ENCODE assay signal across 1 cellular context in the genomic region with DNA sequence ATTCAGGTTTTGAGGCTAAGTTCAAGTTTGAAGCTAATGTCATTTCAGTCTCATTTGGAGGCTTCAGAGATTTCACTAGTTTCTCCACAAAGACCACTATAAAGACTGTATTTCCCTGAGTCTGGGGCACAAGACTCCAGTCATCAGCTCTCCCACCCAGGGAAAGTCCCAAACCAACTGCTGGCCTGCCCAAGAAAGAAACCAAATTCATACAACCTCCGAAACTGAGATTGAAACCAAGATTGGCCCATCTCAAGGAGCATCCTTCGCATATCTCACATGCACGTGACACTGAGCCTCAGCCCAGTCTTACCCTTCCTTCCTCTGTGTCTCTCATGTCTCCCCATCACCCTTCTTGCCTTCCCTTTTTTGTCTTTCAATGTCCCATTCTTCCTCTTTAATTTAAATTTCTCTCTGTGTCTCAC.
TF ChIP-seq lines count a peak whose summit lies in the region.

No MANE protein-coding gene starts in this region.

TF ChIP-seq in GM12878, 131 proteins besides CTCF, POLR2A, EP300 and RAD21 (continues in another document):
- no peak for TF ChIP-seq RBBP5 (conservative IDR thresholded peaks at IDR 0.05)
- peak; percentile 81 for TF ChIP-seq NR2F1 (conservative IDR thresholded peaks at IDR 0.05)
- TF ChIP-seq, protein P1, sequence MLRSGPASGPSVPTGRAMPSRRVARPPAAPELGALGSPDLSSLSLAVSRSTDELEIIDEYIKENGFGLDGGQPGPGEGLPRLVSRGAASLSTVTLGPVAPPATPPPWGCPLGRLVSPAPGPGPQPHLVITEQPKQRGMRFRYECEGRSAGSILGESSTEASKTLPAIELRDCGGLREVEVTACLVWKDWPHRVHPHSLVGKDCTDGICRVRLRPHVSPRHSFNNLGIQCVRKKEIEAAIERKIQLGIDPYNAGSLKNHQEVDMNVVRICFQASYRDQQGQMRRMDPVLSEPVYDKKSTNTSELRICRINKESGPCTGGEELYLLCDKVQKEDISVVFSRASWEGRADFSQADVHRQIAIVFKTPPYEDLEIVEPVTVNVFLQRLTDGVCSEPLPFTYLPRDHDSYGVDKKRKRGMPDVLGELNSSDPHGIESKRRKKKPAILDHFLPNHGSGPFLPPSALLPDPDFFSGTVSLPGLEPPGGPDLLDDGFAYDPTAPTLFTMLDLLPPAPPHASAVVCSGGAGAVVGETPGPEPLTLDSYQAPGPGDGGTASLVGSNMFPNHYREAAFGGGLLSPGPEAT (IDR thresholded peaks at IDR 0.05; ENCODE audit: low read depth), result peak; percentile 92
- TF ChIP-seq, protein P2, sequence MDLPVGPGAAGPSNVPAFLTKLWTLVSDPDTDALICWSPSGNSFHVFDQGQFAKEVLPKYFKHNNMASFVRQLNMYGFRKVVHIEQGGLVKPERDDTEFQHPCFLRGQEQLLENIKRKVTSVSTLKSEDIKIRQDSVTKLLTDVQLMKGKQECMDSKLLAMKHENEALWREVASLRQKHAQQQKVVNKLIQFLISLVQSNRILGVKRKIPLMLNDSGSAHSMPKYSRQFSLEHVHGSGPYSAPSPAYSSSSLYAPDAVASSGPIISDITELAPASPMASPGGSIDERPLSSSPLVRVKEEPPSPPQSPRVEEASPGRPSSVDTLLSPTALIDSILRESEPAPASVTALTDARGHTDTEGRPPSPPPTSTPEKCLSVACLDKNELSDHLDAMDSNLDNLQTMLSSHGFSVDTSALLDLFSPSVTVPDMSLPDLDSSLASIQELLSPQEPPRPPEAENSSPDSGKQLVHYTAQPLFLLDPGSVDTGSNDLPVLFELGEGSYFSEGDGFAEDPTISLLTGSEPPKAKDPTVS (IDR thresholded peaks at IDR 0.05; ENCODE audit: low read depth, low read length), result no peak
- TF ChIP-seq PML (IDR thresholded peaks at IDR 0.05; ENCODE audit: low read length), result no peak
- no peak for TF ChIP-seq SIX5 (IDR thresholded peaks at IDR 0.05; ENCODE audit: low read depth, low read length, severe bottlenecking)
- TF ChIP-seq, protein P3, sequence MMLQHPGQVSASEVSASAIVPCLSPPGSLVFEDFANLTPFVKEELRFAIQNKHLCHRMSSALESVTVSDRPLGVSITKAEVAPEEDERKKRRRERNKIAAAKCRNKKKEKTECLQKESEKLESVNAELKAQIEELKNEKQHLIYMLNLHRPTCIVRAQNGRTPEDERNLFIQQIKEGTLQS (IDR thresholded peaks at IDR 0.05; ENCODE audit: borderline replicate concordance, extremely low read depth, low read depth, low read length), result no peak
- TF ChIP-seq TCF12 (IDR thresholded peaks at IDR 0.05; ENCODE audit: low read depth, low read length), result no peak
- TF ChIP-seq FOXM1 (IDR thresholded peaks at IDR 0.05; ENCODE audit: low read depth, low read length), result no peak
- TF ChIP-seq, protein P4, sequence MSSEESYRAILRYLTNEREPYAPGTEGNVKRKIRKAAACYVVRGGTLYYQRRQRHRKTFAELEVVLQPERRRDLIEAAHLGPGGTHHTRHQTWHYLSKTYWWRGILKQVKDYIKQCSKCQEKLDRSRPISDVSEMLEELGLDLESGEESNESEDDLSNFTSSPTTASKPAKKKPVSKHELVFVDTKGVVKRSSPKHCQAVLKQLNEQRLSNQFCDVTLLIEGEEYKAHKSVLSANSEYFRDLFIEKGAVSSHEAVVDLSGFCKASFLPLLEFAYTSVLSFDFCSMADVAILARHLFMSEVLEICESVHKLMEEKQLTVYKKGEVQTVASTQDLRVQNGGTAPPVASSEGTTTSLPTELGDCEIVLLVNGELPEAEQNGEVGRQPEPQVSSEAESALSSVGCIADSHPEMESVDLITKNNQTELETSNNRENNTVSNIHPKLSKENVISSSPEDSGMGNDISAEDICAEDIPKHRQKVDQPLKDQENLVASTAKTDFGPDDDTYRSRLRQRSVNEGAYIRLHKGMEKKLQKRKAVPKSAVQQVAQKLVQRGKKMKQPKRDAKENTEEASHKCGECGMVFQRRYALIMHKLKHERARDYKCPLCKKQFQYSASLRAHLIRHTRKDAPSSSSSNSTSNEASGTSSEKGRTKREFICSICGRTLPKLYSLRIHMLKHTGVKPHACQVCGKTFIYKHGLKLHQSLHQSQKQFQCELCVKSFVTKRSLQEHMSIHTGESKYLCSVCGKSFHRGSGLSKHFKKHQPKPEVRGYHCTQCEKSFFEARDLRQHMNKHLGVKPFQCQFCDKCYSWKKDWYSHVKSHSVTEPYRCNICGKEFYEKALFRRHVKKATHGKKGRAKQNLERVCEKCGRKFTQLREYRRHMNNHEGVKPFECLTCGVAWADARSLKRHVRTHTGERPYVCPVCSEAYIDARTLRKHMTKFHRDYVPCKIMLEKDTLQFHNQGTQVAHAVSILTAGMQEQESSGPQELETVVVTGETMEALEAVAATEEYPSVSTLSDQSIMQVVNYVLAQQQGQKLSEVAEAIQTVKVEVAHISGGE (CRISPR knock-in tag; IDR thresholded peaks at IDR 0.05), result no peak
- 0 out of 2 replicates have a peak, but pooled peaks have one; percentile 34 for TF ChIP-seq GATAD2B (conservative IDR thresholded peaks at IDR 0.05; ENCODE audit: low read depth)
- TF ChIP-seq MYC (IDR thresholded peaks at IDR 0.05; ENCODE audit: insufficient read depth, insufficient read length, insufficient replicate concordance, low read length, severe bottlenecking), result no peak
- TF ChIP-seq, protein P5, sequence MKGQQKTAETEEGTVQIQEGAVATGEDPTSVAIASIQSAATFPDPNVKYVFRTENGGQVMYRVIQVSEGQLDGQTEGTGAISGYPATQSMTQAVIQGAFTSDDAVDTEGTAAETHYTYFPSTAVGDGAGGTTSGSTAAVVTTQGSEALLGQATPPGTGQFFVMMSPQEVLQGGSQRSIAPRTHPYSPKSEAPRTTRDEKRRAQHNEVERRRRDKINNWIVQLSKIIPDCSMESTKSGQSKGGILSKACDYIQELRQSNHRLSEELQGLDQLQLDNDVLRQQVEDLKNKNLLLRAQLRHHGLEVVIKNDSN (IDR thresholded peaks at IDR 0.05; ENCODE audit: borderline replicate concordance, extremely low read length, insufficient read depth, low read depth, low read length), result peak; percentile 70
- no peak for TF ChIP-seq SMAD1 (IDR thresholded peaks at IDR 0.05; ENCODE audit: low read depth, partially characterized antibody)
- TF ChIP-seq, protein P6, sequence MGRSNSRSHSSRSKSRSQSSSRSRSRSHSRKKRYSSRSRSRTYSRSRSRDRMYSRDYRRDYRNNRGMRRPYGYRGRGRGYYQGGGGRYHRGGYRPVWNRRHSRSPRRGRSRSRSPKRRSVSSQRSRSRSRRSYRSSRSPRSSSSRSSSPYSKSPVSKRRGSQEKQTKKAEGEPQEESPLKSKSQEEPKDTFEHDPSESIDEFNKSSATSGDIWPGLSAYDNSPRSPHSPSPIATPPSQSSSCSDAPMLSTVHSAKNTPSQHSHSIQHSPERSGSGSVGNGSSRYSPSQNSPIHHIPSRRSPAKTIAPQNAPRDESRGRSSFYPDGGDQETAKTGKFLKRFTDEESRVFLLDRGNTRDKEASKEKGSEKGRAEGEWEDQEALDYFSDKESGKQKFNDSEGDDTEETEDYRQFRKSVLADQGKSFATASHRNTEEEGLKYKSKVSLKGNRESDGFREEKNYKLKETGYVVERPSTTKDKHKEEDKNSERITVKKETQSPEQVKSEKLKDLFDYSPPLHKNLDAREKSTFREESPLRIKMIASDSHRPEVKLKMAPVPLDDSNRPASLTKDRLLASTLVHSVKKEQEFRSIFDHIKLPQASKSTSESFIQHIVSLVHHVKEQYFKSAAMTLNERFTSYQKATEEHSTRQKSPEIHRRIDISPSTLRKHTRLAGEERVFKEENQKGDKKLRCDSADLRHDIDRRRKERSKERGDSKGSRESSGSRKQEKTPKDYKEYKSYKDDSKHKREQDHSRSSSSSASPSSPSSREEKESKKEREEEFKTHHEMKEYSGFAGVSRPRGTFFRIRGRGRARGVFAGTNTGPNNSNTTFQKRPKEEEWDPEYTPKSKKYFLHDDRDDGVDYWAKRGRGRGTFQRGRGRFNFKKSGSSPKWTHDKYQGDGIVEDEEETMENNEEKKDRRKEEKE (IDR thresholded peaks at IDR 0.05), result no peak
- no peak for TF ChIP-seq EGR1 (IDR thresholded peaks at IDR 0.05; ENCODE audit: borderline replicate concordance in 1 of 2, low read depth in 2 of 2, low read length in 2 of 2)
- TF ChIP-seq SMARCA5 (IDR thresholded peaks at IDR 0.05), result no peak
- TF ChIP-seq, protein P7, sequence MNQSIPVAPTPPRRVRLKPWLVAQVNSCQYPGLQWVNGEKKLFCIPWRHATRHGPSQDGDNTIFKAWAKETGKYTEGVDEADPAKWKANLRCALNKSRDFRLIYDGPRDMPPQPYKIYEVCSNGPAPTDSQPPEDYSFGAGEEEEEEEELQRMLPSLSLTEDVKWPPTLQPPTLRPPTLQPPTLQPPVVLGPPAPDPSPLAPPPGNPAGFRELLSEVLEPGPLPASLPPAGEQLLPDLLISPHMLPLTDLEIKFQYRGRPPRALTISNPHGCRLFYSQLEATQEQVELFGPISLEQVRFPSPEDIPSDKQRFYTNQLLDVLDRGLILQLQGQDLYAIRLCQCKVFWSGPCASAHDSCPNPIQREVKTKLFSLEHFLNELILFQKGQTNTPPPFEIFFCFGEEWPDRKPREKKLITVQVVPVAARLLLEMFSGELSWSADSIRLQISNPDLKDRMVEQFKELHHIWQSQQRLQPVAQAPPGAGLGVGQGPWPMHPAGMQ (IDR thresholded peaks at IDR 0.05; ENCODE audit: borderline replicate concordance), result no peak
- no peak for TF ChIP-seq ZSCAN29 (IDR thresholded peaks at IDR 0.05)
- peak; percentile 36; the same call in 1 of the 2 replicates for TF ChIP-seq YY1 (IDR thresholded peaks at IDR 0.05; ENCODE audit: low read depth, low read length)
- TF ChIP-seq CREB1 (IDR thresholded peaks at IDR 0.05; ENCODE audit: low read depth), result no peak
- no peak for TF ChIP-seq MTA3 (IDR thresholded peaks at IDR 0.05; ENCODE audit: borderline replicate concordance, low read length)
- TF ChIP-seq, protein P8, sequence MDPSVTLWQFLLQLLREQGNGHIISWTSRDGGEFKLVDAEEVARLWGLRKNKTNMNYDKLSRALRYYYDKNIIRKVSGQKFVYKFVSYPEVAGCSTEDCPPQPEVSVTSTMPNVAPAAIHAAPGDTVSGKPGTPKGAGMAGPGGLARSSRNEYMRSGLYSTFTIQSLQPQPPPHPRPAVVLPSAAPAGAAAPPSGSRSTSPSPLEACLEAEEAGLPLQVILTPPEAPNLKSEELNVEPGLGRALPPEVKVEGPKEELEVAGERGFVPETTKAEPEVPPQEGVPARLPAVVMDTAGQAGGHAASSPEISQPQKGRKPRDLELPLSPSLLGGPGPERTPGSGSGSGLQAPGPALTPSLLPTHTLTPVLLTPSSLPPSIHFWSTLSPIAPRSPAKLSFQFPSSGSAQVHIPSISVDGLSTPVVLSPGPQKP (IDR thresholded peaks at IDR 0.05; ENCODE audit: low read depth, low read length), result no peak
- no peak for TF ChIP-seq ZNF622 (IDR thresholded peaks at IDR 0.05)
- TF ChIP-seq BCL11A (IDR thresholded peaks at IDR 0.05; ENCODE audit: low read depth, low read length), result peak; percentile 82
- TF ChIP-seq, protein P9, sequence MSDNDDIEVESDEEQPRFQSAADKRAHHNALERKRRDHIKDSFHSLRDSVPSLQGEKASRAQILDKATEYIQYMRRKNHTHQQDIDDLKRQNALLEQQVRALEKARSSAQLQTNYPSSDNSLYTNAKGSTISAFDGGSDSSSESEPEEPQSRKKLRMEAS (IDR thresholded peaks at IDR 0.05; ENCODE audit: low read depth, low read length), result no peak
- TF ChIP-seq, protein P10, sequence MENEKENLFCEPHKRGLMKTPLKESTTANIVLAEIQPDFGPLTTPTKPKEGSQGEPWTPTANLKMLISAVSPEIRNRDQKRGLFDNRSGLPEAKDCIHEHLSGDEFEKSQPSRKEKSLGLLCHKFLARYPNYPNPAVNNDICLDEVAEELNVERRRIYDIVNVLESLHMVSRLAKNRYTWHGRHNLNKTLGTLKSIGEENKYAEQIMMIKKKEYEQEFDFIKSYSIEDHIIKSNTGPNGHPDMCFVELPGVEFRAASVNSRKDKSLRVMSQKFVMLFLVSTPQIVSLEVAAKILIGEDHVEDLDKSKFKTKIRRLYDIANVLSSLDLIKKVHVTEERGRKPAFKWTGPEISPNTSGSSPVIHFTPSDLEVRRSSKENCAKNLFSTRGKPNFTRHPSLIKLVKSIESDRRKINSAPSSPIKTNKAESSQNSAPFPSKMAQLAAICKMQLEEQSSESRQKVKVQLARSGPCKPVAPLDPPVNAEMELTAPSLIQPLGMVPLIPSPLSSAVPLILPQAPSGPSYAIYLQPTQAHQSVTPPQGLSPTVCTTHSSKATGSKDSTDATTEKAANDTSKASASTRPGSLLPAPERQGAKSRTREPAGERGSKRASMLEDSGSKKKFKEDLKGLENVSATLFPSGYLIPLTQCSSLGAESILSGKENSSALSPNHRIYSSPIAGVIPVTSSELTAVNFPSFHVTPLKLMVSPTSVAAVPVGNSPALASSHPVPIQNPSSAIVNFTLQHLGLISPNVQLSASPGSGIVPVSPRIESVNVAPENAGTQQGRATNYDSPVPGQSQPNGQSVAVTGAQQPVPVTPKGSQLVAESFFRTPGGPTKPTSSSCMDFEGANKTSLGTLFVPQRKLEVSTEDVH (IDR thresholded peaks at IDR 0.05; ENCODE audit: low read depth, partially characterized antibody), result no peak
- no peak for TF ChIP-seq WRNIP1 (IDR thresholded peaks at IDR 0.05; ENCODE audit: borderline replicate concordance, low read depth, low read length)
- peak; percentile 51; the same call in 1 of the 2 replicates for TF ChIP-seq HDAC2 (IDR thresholded peaks at IDR 0.05)
- TF ChIP-seq, protein P11, sequence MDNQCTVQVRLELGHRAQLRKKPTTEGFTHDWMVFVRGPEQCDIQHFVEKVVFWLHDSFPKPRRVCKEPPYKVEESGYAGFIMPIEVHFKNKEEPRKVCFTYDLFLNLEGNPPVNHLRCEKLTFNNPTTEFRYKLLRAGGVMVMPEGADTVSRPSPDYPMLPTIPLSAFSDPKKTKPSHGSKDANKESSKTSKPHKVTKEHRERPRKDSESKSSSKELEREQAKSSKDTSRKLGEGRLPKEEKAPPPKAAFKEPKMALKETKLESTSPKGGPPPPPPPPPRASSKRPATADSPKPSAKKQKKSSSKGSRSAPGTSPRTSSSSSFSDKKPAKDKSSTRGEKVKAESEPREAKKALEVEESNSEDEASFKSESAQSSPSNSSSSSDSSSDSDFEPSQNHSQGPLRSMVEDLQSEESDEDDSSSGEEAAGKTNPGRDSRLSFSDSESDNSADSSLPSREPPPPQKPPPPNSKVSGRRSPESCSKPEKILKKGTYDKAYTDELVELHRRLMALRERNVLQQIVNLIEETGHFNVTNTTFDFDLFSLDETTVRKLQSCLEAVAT (IDR thresholded peaks at IDR 0.05), result 0 out of 2 replicates have a peak, but pooled peaks have one; percentile 61
- no peak for TF ChIP-seq LARP7 (IDR thresholded peaks at IDR 0.05)
- TF ChIP-seq, protein P12, sequence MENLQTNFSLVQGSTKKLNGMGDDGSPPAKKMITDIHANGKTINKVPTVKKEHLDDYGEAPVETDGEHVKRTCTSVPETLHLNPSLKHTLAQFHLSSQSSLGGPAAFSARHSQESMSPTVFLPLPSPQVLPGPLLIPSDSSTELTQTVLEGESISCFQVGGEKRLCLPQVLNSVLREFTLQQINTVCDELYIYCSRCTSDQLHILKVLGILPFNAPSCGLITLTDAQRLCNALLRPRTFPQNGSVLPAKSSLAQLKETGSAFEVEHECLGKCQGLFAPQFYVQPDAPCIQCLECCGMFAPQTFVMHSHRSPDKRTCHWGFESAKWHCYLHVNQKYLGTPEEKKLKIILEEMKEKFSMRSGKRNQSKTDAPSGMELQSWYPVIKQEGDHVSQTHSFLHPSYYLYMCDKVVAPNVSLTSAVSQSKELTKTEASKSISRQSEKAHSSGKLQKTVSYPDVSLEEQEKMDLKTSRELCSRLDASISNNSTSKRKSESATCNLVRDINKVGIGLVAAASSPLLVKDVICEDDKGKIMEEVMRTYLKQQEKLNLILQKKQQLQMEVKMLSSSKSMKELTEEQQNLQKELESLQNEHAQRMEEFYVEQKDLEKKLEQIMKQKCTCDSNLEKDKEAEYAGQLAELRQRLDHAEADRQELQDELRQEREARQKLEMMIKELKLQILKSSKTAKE (IDR thresholded peaks at IDR 0.05; ENCODE audit: low read depth, poor library complexity, severe bottlenecking), result peak; percentile 96
- no peak for TF ChIP-seq BRCA1 (IDR thresholded peaks at IDR 0.05; ENCODE audit: low read depth, low read length)
